In the genomic region with DNA sequence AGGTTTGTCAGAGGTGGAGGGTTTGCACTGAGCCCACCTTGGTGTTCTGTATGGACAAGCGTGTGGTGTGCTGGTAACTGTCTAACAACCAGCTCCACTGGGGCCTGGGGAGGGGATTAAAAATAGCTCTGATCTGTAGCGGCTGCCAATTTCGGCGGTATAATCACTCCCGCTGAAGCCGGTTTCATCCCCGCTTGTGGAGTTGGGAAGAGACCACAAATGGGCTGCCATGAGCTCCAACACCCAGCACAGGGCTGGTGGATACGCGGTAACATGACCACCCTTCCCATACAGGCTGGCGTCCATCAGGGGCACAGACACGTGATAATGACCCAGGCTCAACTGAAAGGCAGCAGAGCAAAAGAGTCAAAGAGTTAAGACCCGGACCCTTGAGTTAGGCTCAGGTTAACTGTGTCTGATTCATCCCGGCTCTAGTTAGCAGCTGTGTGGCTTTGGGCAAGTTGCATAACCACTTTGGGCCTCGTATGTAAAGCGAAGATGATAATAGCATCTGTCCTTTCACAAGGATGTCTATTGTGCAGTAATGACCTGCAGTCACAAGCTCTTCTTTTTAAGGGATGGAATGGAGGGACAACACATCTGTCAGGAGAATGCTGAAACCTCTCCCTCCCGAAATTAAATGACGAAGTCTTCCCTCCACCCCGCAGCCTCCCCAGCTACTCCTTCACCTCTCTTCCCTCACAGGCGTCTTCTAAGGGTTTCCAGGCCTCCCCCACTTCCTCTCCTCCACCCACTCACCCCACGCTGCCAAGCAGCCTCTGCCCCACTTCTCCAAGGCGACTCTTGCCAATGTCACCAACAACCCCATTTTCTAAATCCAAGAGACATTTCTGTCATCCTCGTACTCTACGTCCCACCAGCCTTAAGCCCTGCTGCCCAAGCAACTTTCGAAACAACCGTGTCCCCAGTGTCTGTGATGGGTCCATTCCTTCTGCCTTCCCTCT, we compare ENCODE assay signal across 12 cellular contexts.
DNase-seq lines count a peak whose midpoint lies in the region; ATAC-seq, FAIRE-seq and TF ChIP-seq lines count a peak whose summit lies in the region.
"Had no signal": no experiment of that assay in that cellular context is flagged by ENCODE, and none has a peak within 500 bp of the region (broad histone marks: within the 10 kb centered on the region; RNA-seq: fewer than 3 reads in every experiment).

No MANE protein-coding gene starts in this region.

- no peaks in the 10 kb centered on the region for H3K36me3 ChIP-seq in esophagus muscularis mucosa
- H3K36me3 ChIP-seq: ovary, uterus had no signal

- peaks cover 9 to 21% (median 15%) of the 10 kb centered on the region in 4 donors for H3K4me1 ChIP-seq in esophagus muscularis mucosa
- H3K4me1 ChIP-seq: uterus had no signal

- no peak overlapping the region for H3K4me3 ChIP-seq in esophagus muscularis mucosa
- H3K4me3 ChIP-seq: ovary, uterus had no signal

- 84% methylated on average over 25 of the region's 25 CpGs for WGBS in esophagus muscularis mucosa

- peaks cover 65% of the 10 kb centered on the region for H3K4me1 Mint-ChIP-seq in T-helper 2 cell treated with Interferon-gamma antibody and Interleukin-4, amounts not matched to agents 5 μg/mL and 100 μg/mL, for 36 hours (ENCODE audit: low read depth)

- H3K4me3 Mint-ChIP-seq in T-helper 2 cell treated with Interferon-gamma antibody and Interleukin-4, amounts not matched to agents 5 μg/mL and 100 μg/mL, for 36 hours, result no peak overlapping the region

- no peak overlapping the region for H3K27ac ChIP-seq in esophagus muscularis mucosa (replicated peaks in 1 of 4)
- H3K27ac ChIP-seq: ovary, uterus had no signal

- peak; percentile 58 for ATAC-seq in left ventricle myocardium superior
- no peak for ATAC-seq in HG03139 (IDR thresholded peaks at IDR 0.05; ENCODE audit: unreplicated experiment)
- no peak for ATAC-seq in GM19452 (IDR thresholded peaks at IDR 0.05; ENCODE audit: unreplicated experiment)

- TF ChIP-seq CTCF in esophagus muscularis mucosa (IDR thresholded peaks at IDR 0.05) (no peak), GM10266 (IDR thresholded peaks at IDR 0.05; ENCODE audit: control insufficient read depth, insufficient read depth, low read depth, missing control alignments) (no peak)

- no peak for FAIRE-seq in GM12891 (lab: Jason Lieb, UNC)
- FAIRE-seq: islet of Langerhans had no signal

- intact Hi-C loops in left ventricle myocardium superior (cut with micrococcal nuclease) (no loop called here), esophagus muscularis mucosa (cut with DNase I) (no loop called here)

- H3K36me3 Mint-ChIP-seq in T-helper 2 cell treated with Interferon-gamma antibody and Interleukin-4, amounts not matched to agents 5 μg/mL and 100 μg/mL, for 36 hours (ENCODE audit: low read depth), result peaks cover 2% of the 10 kb centered on the region

- H3K9me3 ChIP-seq in esophagus muscularis mucosa, result no peaks in the 10 kb centered on the region
- H3K9me3 ChIP-seq: ovary, uterus had no signal

- H3K27me3 ChIP-seq in esophagus muscularis mucosa, result no peaks in the 10 kb centered on the region
- H3K27me3 ChIP-seq: ovary, uterus had no signal

- DNase-seq in AML-193 (lab: John Stamatoyannopoulos, UW) (peak; percentile 75 to 81), GM12891 (ENCODE audit: insufficient read length, low spot score) (no peak), left ventricle myocardium superior (no peak), esophagus muscularis mucosa (ENCODE audit: extremely low spot score) (no peak), GM10266 (ENCODE audit: extremely low spot score) (no peak)
- no peak for DNase-seq in T-helper 2 cell treated with Interferon-gamma antibody and Interleukin-4, amounts not matched to agents 5 μg/mL and 100 μg/mL, for 36 hours (ENCODE audit: low spot score)
- DNase-seq: erythroblast had no signal

- no peak for TF ChIP-seq EP300 in esophagus muscularis mucosa (IDR thresholded peaks at IDR 0.05)

- no peaks in the 10 kb centered on the region for H3K9me3 Mint-ChIP-seq in T-helper 2 cell treated with Interferon-gamma antibody and Interleukin-4, amounts not matched to agents 5 μg/mL and 100 μg/mL, for 36 hours

- no peak for TF ChIP-seq POLR2A in GM12891 (IDR thresholded peaks at IDR 0.05; ENCODE audit: low read depth, low read length)
- no peak for TF ChIP-seq POLR2A in esophagus muscularis mucosa (IDR thresholded peaks at IDR 0.05; ENCODE audit: low read depth)

- peak overlapping the region; percentile 76 for H3K27ac Mint-ChIP-seq in T-helper 2 cell treated with Interferon-gamma antibody and Interleukin-4, amounts not matched to agents 5 μg/mL and 100 μg/mL, for 36 hours

- peaks cover 2% of the 10 kb centered on the region for H3K27me3 Mint-ChIP-seq in T-helper 2 cell treated with Interferon-gamma antibody and Interleukin-4, amounts not matched to agents 5 μg/mL and 100 μg/mL, for 36 hours (ENCODE audit: low read depth)

TF ChIP-seq in GM12891, 5 proteins besides CTCF, POLR2A, EP300 and RAD21:
- TF ChIP-seq SPI1 (IDR thresholded peaks at IDR 0.05; ENCODE audit: low read depth, low read length), result 0 out of 2 replicates have a peak, but pooled peaks have one; percentile 16
- no peak for TF ChIP-seq TAF1 (IDR thresholded peaks at IDR 0.05; ENCODE audit: low read depth, low read length)

Comparison
In these comparisons a context has a peak if more than half of its experiments do, and no peak if none do; other contexts are left out.
1. DNase-seq: peak in AML-193 (2 of 2); none in GM12891 (single experiment), T-helper 2 cell treated with Interferon-gamma antibody and Interleukin-4, amounts not matched to agents 5 μg/mL and 100 μg/mL, for 36 hours (single experiment), left ventricle myocardium superior (single experiment), esophagus muscularis mucosa (single experiment) and GM10266 (single experiment).